Comparison of ENCODE assay signal across 8 cellular contexts in the genomic region with DNA sequence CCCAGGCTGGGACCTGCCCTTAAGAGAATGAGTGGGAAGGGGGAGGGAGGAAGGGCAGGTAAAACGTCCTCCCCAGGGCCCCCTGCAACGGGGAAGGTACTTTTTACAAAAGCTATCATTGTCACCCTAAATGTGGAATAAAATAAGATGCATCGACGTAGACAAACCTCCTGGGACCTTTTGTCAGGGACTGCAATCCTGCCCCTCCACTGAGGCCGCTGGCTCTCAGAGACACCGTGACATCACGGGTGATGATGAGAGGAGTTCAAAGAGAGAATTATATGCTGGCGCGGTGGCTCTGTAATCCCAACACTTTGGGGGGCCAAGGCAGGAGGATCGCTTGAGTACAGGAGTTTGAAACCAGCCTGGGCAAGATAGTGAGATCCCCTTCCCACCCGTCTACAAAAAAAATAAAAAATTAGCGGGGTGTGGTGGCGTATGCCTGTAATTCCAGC. TPM values are rescaled to one million over a fixed set of nuclear protein-coding genes. Genes with fewer than 3 reads are reported as not detected.
DNase-seq lines count a peak whose midpoint lies in the region; ATAC-seq and TF ChIP-seq lines count a peak whose summit lies in the region.

No MANE protein-coding gene starts in this region.

- DNase-seq in right atrium auricular region (ENCODE audit: low spot score): no peak
- DNase-seq in left ventricle myocardium superior: no peak
- no peak for DNase-seq in astrocyte of the spinal cord (ENCODE audit: low read depth, low spot score)
- DNase-seq in mesendoderm: no peak
- no peak for DNase-seq in uterus
- DNase-seq in UCSD-AML1 (lab: John Stamatoyannopoulos, UW; ENCODE audit: unreplicated experiment): no peak
- DNase-seq in NCI-H2227 treated with DMSO at 0.1 percent for 48 hours (lab: John Stamatoyannopoulos, UW): no peak
- no peak for DNase-seq in prostate gland (ENCODE audit: low spot score)

- H2BK15ac ChIP-seq in mesendoderm (replicated peaks; ENCODE audit: low read depth): no peak overlapping the region

- no peaks in the 10 kb centered on the region for H3K36me3 ChIP-seq in right atrium auricular region
- H3K36me3 ChIP-seq in mesendoderm (ENCODE audit: control insufficient read depth, insufficient read depth, low read length): no peaks in the 10 kb centered on the region
- no peaks in the 10 kb centered on the region for H3K36me3 ChIP-seq in uterus
- H3K36me3 ChIP-seq in prostate gland: no peaks in the 10 kb centered on the region

- no CpG with 5 or more reads among the region's 13 CpGs for WGBS in mesendoderm (ENCODE audit: extremely low coverage, insufficient coverage, low lambda C conversion rate)
- WGBS in prostate gland: 51% methylated on average over 13 of the region's 13 CpGs

- H3K4me3 ChIP-seq in right atrium auricular region: peak overlapping the region; percentile 59 to 66
- H3K4me3 ChIP-seq in astrocyte of the spinal cord (ENCODE audit: low read depth, low read length): peak overlapping the region; percentile 49
- H3K4me3 ChIP-seq in mesendoderm (ENCODE audit: low read length): no peak overlapping the region
- peak overlapping the region; percentile 36 to 42 for H3K4me3 ChIP-seq in uterus
- peak overlapping the region in 1 of 2 donors; percentile 66 for H3K4me3 ChIP-seq in prostate gland

- H3K27me3 ChIP-seq in right atrium auricular region: peaks cover 0 to 7% of the 10 kb centered on the region in 2 donors
- no peaks in the 10 kb centered on the region for H3K27me3 ChIP-seq in mesendoderm (ENCODE audit: insufficient read depth, low read length, poor library complexity)
- H3K27me3 ChIP-seq in uterus: peaks cover 0 to 7% of the 10 kb centered on the region in 2 donors
- no peaks in the 10 kb centered on the region for H3K27me3 ChIP-seq in prostate gland (replicated peaks; ENCODE audit: insufficient read depth)

- in situ Hi-C loops in astrocyte of the spinal cord (cut with HindIII; ENCODE audit: low sequenced_read_pairs): no loop called here

- H3K79me2 ChIP-seq in mesendoderm (ENCODE audit: control insufficient read depth, insufficient read depth, low read length): no peaks in the 10 kb centered on the region

- TF ChIP-seq CTCF in right atrium auricular region (IDR thresholded peaks at IDR 0.05): no peak
- TF ChIP-seq CTCF in astrocyte of the spinal cord (IDR thresholded peaks at IDR 0.05; ENCODE audit: low read depth, low read length): no peak
- TF ChIP-seq CTCF in uterus (IDR thresholded peaks at IDR 0.05): no peak
- no peak for TF ChIP-seq CTCF in prostate gland (IDR thresholded peaks at IDR 0.05)

- H3K9ac ChIP-seq in mesendoderm (ENCODE audit: low read length): peak overlapping the region; percentile 68

- no peak for ATAC-seq in left ventricle myocardium superior

- no peak overlapping the region for H2BK120ac ChIP-seq in mesendoderm (ENCODE audit: low read depth, low read length)

- H3K56ac ChIP-seq in mesendoderm (ENCODE audit: low read length): peak overlapping the region; percentile 80

- H3K4me2 ChIP-seq in mesendoderm (ENCODE audit: low read length): no peak overlapping the region

- no peak overlapping the region for H2AK5ac ChIP-seq in mesendoderm (ENCODE audit: low read length)

- H3K79me1 ChIP-seq in mesendoderm (ENCODE audit: low read length): no peaks in the 10 kb centered on the region

- H3K27ac ChIP-seq in right atrium auricular region (peak overlapping the region in 1 of 2 donors; percentile 42), mesendoderm (ENCODE audit: low read depth, low read length) (no peak overlapping the region), uterus (no peak overlapping the region), prostate gland (no peak overlapping the region)

- no peak overlapping the region for H3K23ac ChIP-seq in mesendoderm (ENCODE audit: low read length)

- H3K9me3 ChIP-seq in right atrium auricular region: no peaks in the 10 kb centered on the region
- H3K9me3 ChIP-seq in uterus: no peaks in the 10 kb centered on the region
- H3K9me3 ChIP-seq in prostate gland: no peaks in the 10 kb centered on the region

- no peak overlapping the region for H3K4ac ChIP-seq in mesendoderm (ENCODE audit: low read depth, low read length)

- H4K8ac ChIP-seq in mesendoderm (ENCODE audit: low read depth, low read length): no peak overlapping the region

- no peak overlapping the region for H4K5ac ChIP-seq in mesendoderm (ENCODE audit: low read length)

- TF ChIP-seq POLR2A in uterus (IDR thresholded peaks at IDR 0.05): no peak
- TF ChIP-seq POLR2A in prostate gland (IDR thresholded peaks at IDR 0.05): no peak

- intact Hi-C loops in left ventricle myocardium superior (cut with micrococcal nuclease): no loop called here
- intact Hi-C loops in uterus (cut with DNase I; ENCODE audit: low total_unique reads): no loop called here
- intact Hi-C loops in prostate gland (cut with DNase I): no loop called here

- no peak overlapping the region for H3K18ac ChIP-seq in mesendoderm (ENCODE audit: low read length)

- H3K4me1 ChIP-seq in right atrium auricular region (peaks cover 0 to 25% of the 10 kb centered on the region in 2 donors), mesendoderm (ENCODE audit: control insufficient read depth, low read depth, low read length) (peaks cover 2% of the 10 kb centered on the region), uterus (no peaks in the 10 kb centered on the region), prostate gland (replicated peaks) (no peaks in the 10 kb centered on the region)

- H2BK5ac ChIP-seq in mesendoderm (ENCODE audit: low read length): no peak overlapping the region

RNA-seq across cellular contexts. Expression of a gene that starts 1.8 kb away (rescaled TPM):
- not detected for total RNA-seq in right atrium auricular region
- total RNA-seq in left ventricle myocardium superior: 0.12 TPM
- polyA plus RNA-seq in mesendoderm (2013, experiment 1 of 2): 1.5 TPM
- polyA plus RNA-seq in mesendoderm (2013, experiment 2 of 2): 1.4 TPM
- total RNA-seq in uterus: under 1 TPM in 2 of 4 donors, not detected in 2; 0.24 to 0.28 TPM
- total RNA-seq in prostate gland: under 1 TPM; 0.09 to 0.34 TPM

RNA-seq across cellular contexts. Expression of a gene that starts 12.2 kb away (rescaled TPM):
- total RNA-seq in right atrium auricular region: not detected
- total RNA-seq in left ventricle myocardium superior: not detected
- 8.3 TPM for polyA plus RNA-seq in mesendoderm (2013, experiment 1 of 2)
- polyA plus RNA-seq in mesendoderm (2013, experiment 2 of 2): 8.4 TPM
- 1 to 10 TPM in 1 of 4 donors, under 1 TPM in 1, not detected in 2; under 0.01 to 2.1 TPM for total RNA-seq in uterus
- not detected for total RNA-seq in prostate gland

RNA-seq across cellular contexts. Expression of a gene that starts 45.4 kb away (rescaled TPM):
- total RNA-seq in right atrium auricular region (100 to 1,000 TPM in 1 of 2 donors, 10 to 100 TPM in 1; 94.9 to 112 TPM), left ventricle myocardium superior (79.5 TPM), uterus (100 to 1,000 TPM in 1 of 4 donors, 10 to 100 TPM in 3; 30.5 to 121 (median 45.8) TPM), prostate gland (100 to 1,000 TPM; 135 to 286 TPM)
- 61.8 TPM for polyA plus RNA-seq in mesendoderm (2013, experiment 1 of 2)
- polyA plus RNA-seq in mesendoderm (2013, experiment 2 of 2): 62.8 TPM

RNA-seq across cellular contexts. Expression of a gene that starts 45.7 kb away (rescaled TPM):
- total RNA-seq in right atrium auricular region (1 to 10 TPM; 1.4 to 2.3 TPM), left ventricle myocardium superior (1.2 TPM), uterus (1 to 10 TPM in 2 of 4 donors, under 1 TPM in 1, not detected in 1; 0.62 to 5.4 (median 1.8) TPM), prostate gland (10 to 100 TPM in 1 of 2 donors, 1 to 10 TPM in 1; 5.9 to 16.8 TPM)
- polyA plus RNA-seq in mesendoderm (2013, experiment 1 of 2): 5.6 TPM
- polyA plus RNA-seq in mesendoderm (2013, experiment 2 of 2): 5.1 TPM

RNA-seq across cellular contexts. Expression of a gene that starts 46.8 kb away (rescaled TPM):
- 1 to 10 TPM; 5.9 to 10.0 TPM for total RNA-seq in right atrium auricular region
- total RNA-seq in left ventricle myocardium superior: 10.6 TPM
- 57.2 TPM for polyA plus RNA-seq in mesendoderm (2013, experiment 1 of 2)
- polyA plus RNA-seq in mesendoderm (2013, experiment 2 of 2): 57.3 TPM
- 10 to 100 TPM; 10.6 to 47.9 (median 24.0) TPM for total RNA-seq in uterus
- 10 to 100 TPM; 15.6 to 35.7 TPM for total RNA-seq in prostate gland
